9 cellular contexts compared by ENCODE assay signal in genomic region chrX:153966841-153967535, GRCh38. TPM values are rescaled to one million over a fixed set of nuclear protein-coding genes. Genes with fewer than 3 reads are reported as not detected.
A peak's percentile ranks its signal among the peaks of the same experiment; 100 is the strongest.
DNase-seq lines count a peak whose midpoint lies in the region; ATAC-seq, FAIRE-seq and TF ChIP-seq lines count a peak whose summit lies in the region.
"Had no signal": no experiment of that assay in that cellular context is flagged by ENCODE, and none has a peak within 500 bp of the region (broad histone marks: within the 10 kb centered on the region; RNA-seq: fewer than 3 reads in every experiment).

No MANE protein-coding gene starts in this region.

- H3K27me3 Mint-ChIP-seq in T-helper 2 cell treated with Interferon-gamma antibody and Interleukin-4, amounts not matched to agents 5 μg/mL and 100 μg/mL, for 36 hours (ENCODE audit: low read depth), result no peaks in the 10 kb centered on the region

- TF ChIP-seq CTCF in epithelial cell of esophagus (IDR thresholded peaks at IDR 0.05; ENCODE audit: insufficient read depth, low read depth, low read length, missing control alignments), result no peak
- TF ChIP-seq CTCF in vagina (IDR thresholded peaks at IDR 0.05), result no peak

- H3K36me3 ChIP-seq in vagina, result peaks cover 0 to 21% of the 10 kb centered on the region in 2 donors

- no peaks in the 10 kb centered on the region for H3K27me3 ChIP-seq in vagina

- H3K4me3 ChIP-seq in epithelial cell of esophagus (ENCODE audit: low read length) (no peak overlapping the region), skin epidermis (peak overlapping the region in 1 of 7 experiments; percentile 69), vagina (no peak overlapping the region)

- H3K27ac ChIP-seq in skin epidermis (peak overlapping the region in 14 of 21 experiments; percentile 4 to 100 (median 70)), vagina (no peak overlapping the region)

- H3K4me1 Mint-ChIP-seq in T-helper 2 cell treated with Interferon-gamma antibody and Interleukin-4, amounts not matched to agents 5 μg/mL and 100 μg/mL, for 36 hours (ENCODE audit: low read depth), result peaks cover 15% of the 10 kb centered on the region

- DNase-seq in GM12891 (ENCODE audit: insufficient read length, low spot score) (no peak), epithelial cell of esophagus (ENCODE audit: low read depth) (peak; percentile 30), HT-29 (ENCODE audit: low spot score) (no peak), vagina (ENCODE audit: extremely low spot score in 2 of 2) (no peak)
- DNase-seq in T-helper 2 cell treated with Interferon-gamma antibody and Interleukin-4, amounts not matched to agents 5 μg/mL and 100 μg/mL, for 36 hours (ENCODE audit: low spot score), result peak; percentile 56

- no peaks in the 10 kb centered on the region for H3K9me3 ChIP-seq in vagina

- peaks cover 50% of the 10 kb centered on the region for H3K4me1 ChIP-seq in vagina

- H3K4me3 Mint-ChIP-seq in T-helper 2 cell treated with Interferon-gamma antibody and Interleukin-4, amounts not matched to agents 5 μg/mL and 100 μg/mL, for 36 hours, result peak overlapping the region; percentile 100

- intact Hi-C loops in vagina (cut with DNase I), result no loop called here

- no peak for FAIRE-seq in GM12891 (lab: Jason Lieb, UNC)
- FAIRE-seq: TTC549 had no signal

- H3K9me3 Mint-ChIP-seq in T-helper 2 cell treated with Interferon-gamma antibody and Interleukin-4, amounts not matched to agents 5 μg/mL and 100 μg/mL, for 36 hours, result no peaks in the 10 kb centered on the region

- H3K36me3 Mint-ChIP-seq in T-helper 2 cell treated with Interferon-gamma antibody and Interleukin-4, amounts not matched to agents 5 μg/mL and 100 μg/mL, for 36 hours (ENCODE audit: low read depth), result peaks cover 30% of the 10 kb centered on the region

- ATAC-seq in GM18867 (IDR thresholded peaks at IDR 0.05; ENCODE audit: unreplicated experiment) (no peak), GM19035 (IDR thresholded peaks at IDR 0.05; ENCODE audit: unreplicated experiment) (no peak)

- H3K27ac Mint-ChIP-seq in T-helper 2 cell treated with Interferon-gamma antibody and Interleukin-4, amounts not matched to agents 5 μg/mL and 100 μg/mL, for 36 hours, result peak overlapping the region; percentile 90

- TF ChIP-seq POLR2A in GM12891 (IDR thresholded peaks at IDR 0.05; ENCODE audit: low read depth, low read length) (no peak), vagina (IDR thresholded peaks at IDR 0.05) (no peak)

TF ChIP-seq in GM12891, 5 proteins besides CTCF, POLR2A, EP300 and RAD21:
- TF ChIP-seq TAF1 (IDR thresholded peaks at IDR 0.05; ENCODE audit: low read depth, low read length), result no peak
- no peak for TF ChIP-seq POU2F2 (IDR thresholded peaks at IDR 0.05; ENCODE audit: low read depth, low read length)
- peak; percentile 37; the same call in 1 of the 2 replicates for TF ChIP-seq POLR2AphosphoS5 (IDR thresholded peaks at IDR 0.05; ENCODE audit: low read depth, low read length)

RNA-seq across cellular contexts. Expression of gene HCFC1, which starts 4.6 kb away (rescaled TPM):
- 21.1 TPM for polyA plus RNA-seq in GM12891 (2012; ENCODE audit: low read depth, missing spikeins)
- total RNA-seq in HT-29 (2014; rRNA removed; shearing (Covaris generic)), result 106 and 124 TPM in 2 replicates
- total RNA-seq in vagina, result 38.8 TPM

RNA-seq across cellular contexts. Expression of gene TMEM187, which starts 5.6 kb away (rescaled TPM):
- 1.6 TPM for polyA plus RNA-seq in GM12891 (2012; ENCODE audit: low read depth, missing spikeins)
- total RNA-seq in HT-29 (2014; rRNA removed; shearing (Covaris generic)), result 21.4 and 23.4 TPM in 2 replicates
- total RNA-seq in vagina, result 8.6 TPM

RNA-seq across cellular contexts. Expression of gene RENBP, which starts 22.5 kb away (rescaled TPM):
- polyA plus RNA-seq in GM12891 (2012; ENCODE audit: low read depth, missing spikeins), result 9.8 TPM
- 0.08 and 0.91 TPM in 2 replicates for total RNA-seq in HT-29 (2014; rRNA removed; shearing (Covaris generic))
- 4.2 TPM for total RNA-seq in vagina

RNA-seq across cellular contexts. Expression of gene NAA10, which starts 32.2 kb away (rescaled TPM):
- polyA plus RNA-seq in GM12891 (2012; ENCODE audit: low read depth, missing spikeins), result 87.7 TPM
- 304 and 321 TPM in 2 replicates for total RNA-seq in HT-29 (2014; rRNA removed; shearing (Covaris generic))
- 66.8 TPM for total RNA-seq in vagina

RNA-seq across cellular contexts. Expression of gene ARHGAP4, which starts 40.9 kb away (rescaled TPM):
- polyA plus RNA-seq in GM12891 (2012; ENCODE audit: low read depth, missing spikeins), result 57.8 TPM
- 3.4 and 6.5 TPM in 2 replicates for total RNA-seq in HT-29 (2014; rRNA removed; shearing (Covaris generic))
- 36.6 TPM for total RNA-seq in vagina

Comparison
In these comparisons a context has a peak if more than half of its experiments do, and no peak if none do; other contexts are left out.
1. DNase-seq: peak in T-helper 2 cell treated with Interferon-gamma antibody and Interleukin-4, amounts not matched to agents 5 μg/mL and 100 μg/mL, for 36 hours (single experiment) and epithelial cell of esophagus (single experiment); none in GM12891 (single experiment), HT-29 (single experiment) and vagina (0 of 2).